8 cellular contexts compared by ENCODE assay signal in the genomic region with DNA sequence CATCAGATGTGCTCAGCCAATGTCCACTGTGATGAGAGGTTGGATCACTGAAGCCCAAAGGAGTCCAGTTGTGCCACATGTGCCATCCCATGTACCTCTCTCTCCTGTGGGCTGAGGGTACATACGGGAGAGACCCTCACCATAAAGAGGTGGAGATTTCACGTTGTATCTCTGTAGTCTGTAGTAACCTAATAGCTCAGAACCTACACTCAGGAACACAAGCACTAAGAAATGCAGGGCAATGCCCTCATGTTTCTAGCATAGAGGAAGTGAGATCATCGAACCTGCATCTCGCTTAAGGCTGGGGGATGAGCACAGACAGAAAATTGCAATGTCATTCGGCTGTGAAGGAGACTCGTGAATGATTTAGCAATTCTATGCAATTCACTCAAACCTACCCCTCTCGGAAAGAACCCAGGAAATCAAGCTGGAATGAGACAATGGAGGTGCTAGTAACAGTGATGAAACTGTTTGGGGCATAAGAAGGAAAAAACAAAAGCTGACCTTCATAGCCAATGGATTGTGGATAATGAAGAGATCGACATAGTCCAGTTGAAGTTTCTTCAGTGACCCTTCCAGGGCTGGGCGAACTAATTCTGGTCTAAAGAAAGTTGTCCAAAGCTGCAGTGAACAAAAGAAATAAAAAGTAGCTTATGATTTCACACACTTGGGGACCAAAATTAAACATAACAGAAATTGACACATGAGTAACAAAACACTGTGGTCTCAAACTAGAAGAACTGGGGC.
DNase-seq lines count a peak whose midpoint lies in the region; ATAC-seq lines count a peak whose summit lies in the region.

No MANE protein-coding gene starts in this region.

- peaks cover 19% of the 10 kb centered on the region for H3K4me1 ChIP-seq in adipocyte (ENCODE audit: control insufficient read depth, insufficient read depth, low read length)

- peak; percentile 57 for ATAC-seq in left ventricle myocardium superior
- no peak for ATAC-seq in HG03565 (IDR thresholded peaks at IDR 0.05; ENCODE audit: unreplicated experiment)
- ATAC-seq in GM19035 (IDR thresholded peaks at IDR 0.05; ENCODE audit: unreplicated experiment): no peak

- no peaks in the 10 kb centered on the region for H3K27me3 ChIP-seq in adipocyte (replicated peaks; ENCODE audit: control insufficient read depth, insufficient read depth, low read length)

- H3K4me3 ChIP-seq in adipocyte (ENCODE audit: low read length): no peak overlapping the region

- peak overlapping the region; percentile 30 for H3K9ac ChIP-seq in adipocyte (ENCODE audit: low read length)

- in situ Hi-C loops in KBM-7 (cut with MboI; ENCODE audit: low pct_unique_long_range_greater_than_20kb, low sequenced_read_pairs): no loop called here

- intact Hi-C loops in left ventricle myocardium superior (cut with micrococcal nuclease): no loop called here
- intact Hi-C loops in cardiac septum (cut with DNase I): loop anchor here (5.0 to 10.0 kb wide), 2 partner anchors 210 to 267 kb away; no protein-coding TSS in a partner anchor

- DNase-seq in left ventricle myocardium superior (no peak), cardiac septum (ENCODE audit: low spot score) (no peak), KBM-7 (peak; percentile 84), adipocyte (ENCODE audit: low read depth) (peak; percentile 15), non-pigmented ciliary epithelial cell (ENCODE audit: low read depth) (peak; percentile 38), HPDE6-E6E7 (ENCODE audit: extremely low spot score) (no peak)

- H3K36me3 ChIP-seq in adipocyte (ENCODE audit: control insufficient read depth, insufficient read depth, low read length, severe bottlenecking): no peaks in the 10 kb centered on the region

- H3K9me3 ChIP-seq in adipocyte (ENCODE audit: control insufficient read depth, low read length): no peaks in the 10 kb centered on the region

Comparison
In these comparisons a context has a peak if more than half of its experiments do, and no peak if none do; other contexts are left out.
1. DNase-seq: peak in KBM-7 (single experiment), adipocyte (single experiment) and non-pigmented ciliary epithelial cell (single experiment); none in left ventricle myocardium superior (single experiment), cardiac septum (single experiment) and HPDE6-E6E7 (single experiment).